ENCODE assay signal across 1 cellular context in genomic region chr12:14846042-14846587, GRCh38.
TF ChIP-seq lines count a peak whose summit lies in the region.

No MANE protein-coding gene starts in this region.

TF ChIP-seq in SK-N-SH, 30 proteins besides CTCF, POLR2A, EP300 and RAD21 (continued from another document):
- TF ChIP-seq, protein P1, sequence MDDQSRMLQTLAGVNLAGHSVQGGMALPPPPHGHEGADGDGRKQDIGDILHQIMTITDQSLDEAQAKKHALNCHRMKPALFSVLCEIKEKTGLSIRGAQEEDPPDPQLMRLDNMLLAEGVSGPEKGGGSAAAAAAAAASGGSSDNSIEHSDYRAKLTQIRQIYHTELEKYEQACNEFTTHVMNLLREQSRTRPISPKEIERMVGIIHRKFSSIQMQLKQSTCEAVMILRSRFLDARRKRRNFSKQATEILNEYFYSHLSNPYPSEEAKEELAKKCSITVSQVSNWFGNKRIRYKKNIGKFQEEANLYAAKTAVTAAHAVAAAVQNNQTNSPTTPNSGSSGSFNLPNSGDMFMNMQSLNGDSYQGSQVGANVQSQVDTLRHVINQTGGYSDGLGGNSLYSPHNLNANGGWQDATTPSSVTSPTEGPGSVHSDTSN (IDR thresholded peaks at IDR 0.05), result no peak
- TF ChIP-seq SMC3 (IDR thresholded peaks at IDR 0.05; ENCODE audit: low read depth, low read length), result no peak
